In genomic region chr7:106112972-106113421, GRCh38 we compare ENCODE assay signal across 8 cellular contexts. TPM values are rescaled to one million over a fixed set of nuclear protein-coding genes. Genes with fewer than 3 reads are reported as not detected.
A peak's percentile ranks its signal among the peaks of the same experiment; 100 is the strongest.
DNase-seq lines count a peak whose midpoint lies in the region; ATAC-seq and TF ChIP-seq lines count a peak whose summit lies in the region.

No MANE protein-coding gene starts in this region.

- H3K4me3 Mint-ChIP-seq in endodermal cell = peak overlapping the region; percentile 79

- no peak overlapping the region for H4K12ac ChIP-seq in trophoblast cell (ENCODE audit: low read depth, low read length)

- no peaks in the 10 kb centered on the region for H3K9me3 Mint-ChIP-seq in endodermal cell

- ATAC-seq in DND-41 (ENCODE audit: insufficient read depth, low read depth) (no peak), HG03175 (IDR thresholded peaks at IDR 0.05; ENCODE audit: unreplicated experiment) (no peak)

- H3K27ac ChIP-seq in DND-41 (ENCODE audit: low read length) (peak overlapping the region; percentile 78), OCI-LY3 (ENCODE audit: low read length) (peak overlapping the region; percentile 66), endodermal cell (ENCODE audit: low read depth, low read length) (no peak overlapping the region), trophoblast cell (ENCODE audit: low read depth, low read length) (no peak overlapping the region)

- no peak overlapping the region for H2AK5ac ChIP-seq in trophoblast cell (ENCODE audit: low read length)

- H4K20me1 ChIP-seq in DND-41 (ENCODE audit: insufficient read depth, low read length) = peaks cover 20% of the 10 kb centered on the region; the same call in 1 of the 2 replicates
- peaks cover 30% of the 10 kb centered on the region for H4K20me1 ChIP-seq in OCI-LY3 (ENCODE audit: insufficient read depth, low read length)

- H3K4me1 Mint-ChIP-seq in endodermal cell = peaks cover 36% of the 10 kb centered on the region

- H3K23ac ChIP-seq in trophoblast cell (ENCODE audit: low read length) = no peak overlapping the region

- no peak overlapping the region for H4K91ac ChIP-seq in trophoblast cell (ENCODE audit: low read depth, low read length)

- peak overlapping the region; percentile 88 for H3K27ac Mint-ChIP-seq in endodermal cell

- peaks cover 4% of the 10 kb centered on the region for H3K36me3 ChIP-seq in DND-41 (ENCODE audit: insufficient read depth, low read length)
- peaks cover 6% of the 10 kb centered on the region for H3K36me3 ChIP-seq in OCI-LY3 (replicated peaks; ENCODE audit: low read depth, low read length)
- no peaks in the 10 kb centered on the region for H3K36me3 ChIP-seq in endodermal cell (ENCODE audit: control insufficient read depth, insufficient read depth, low read length)
- H3K36me3 ChIP-seq in trophoblast cell (ENCODE audit: control insufficient read depth in 1 of 2, insufficient read depth in 2 of 2, low read length in 2 of 2) = no peaks in the 10 kb centered on the region

- H3K79me2 ChIP-seq in DND-41 (ENCODE audit: insufficient read depth, low read length) = peaks cover 50% of the 10 kb centered on the region
- H3K79me2 ChIP-seq in OCI-LY3 (ENCODE audit: low read length) = peaks cover 39% of the 10 kb centered on the region
- peaks cover 7% of the 10 kb centered on the region for H3K79me2 ChIP-seq in trophoblast cell (ENCODE audit: control insufficient read depth, insufficient read depth, low read length, poor library complexity)

- 81 to 87% methylated on average over 15 to 17 of the region's 17 CpGs for WGBS in endodermal cell (ENCODE audit: insufficient coverage in 1 of 2, insufficient read length in 1 of 2), 2 experiments
- no CpG with 5 or more reads among the region's 17 CpGs for WGBS in trophoblast cell (ENCODE audit: extremely low coverage, insufficient coverage, insufficient read length)

- H3K14ac ChIP-seq in trophoblast cell (ENCODE audit: low read length) = no peak overlapping the region

- DNase-seq in DND-41 (no peak), endodermal cell (peak; percentile 57), trophoblast cell (no peak), iPS-NIHi11 (ENCODE audit: low spot score) (no peak), NCI-H774 (lab: John Stamatoyannopoulos, UW) (no peak)
- DNase-seq in stimulated activated naive CD4-positive, alpha-beta T cell treated with Interleukin-2 at 50 U/mL for 16 hours (lab: John Stamatoyannopoulos, UW) = no peak

- H3K9me3 ChIP-seq in DND-41 (ENCODE audit: insufficient read depth, low read length, severe bottlenecking) (no peaks in the 10 kb centered on the region), OCI-LY3 (ENCODE audit: insufficient read depth, low read length) (no peaks in the 10 kb centered on the region), endodermal cell (ENCODE audit: control insufficient read depth, low read length) (no peaks in the 10 kb centered on the region), trophoblast cell (ENCODE audit: insufficient read depth, low read depth, low read length) (no peaks in the 10 kb centered on the region)

- H2BK5ac ChIP-seq in trophoblast cell (ENCODE audit: low read depth, low read length, poor library complexity) = no peak overlapping the region

- no peak overlapping the region for H2BK12ac ChIP-seq in trophoblast cell (ENCODE audit: low read length)

- peaks cover 10% of the 10 kb centered on the region for H3K79me1 ChIP-seq in trophoblast cell (ENCODE audit: low read length)

- H3K4ac ChIP-seq in trophoblast cell (ENCODE audit: low read depth, low read length) = no peak overlapping the region

- H2AFZ ChIP-seq in DND-41 (ENCODE audit: low read depth, low read length) = peak overlapping the region; percentile 63
- H2AFZ ChIP-seq in OCI-LY3 (ENCODE audit: low read depth, low read length) = peak overlapping the region; percentile 92
- peak overlapping the region; percentile 20 for H2AFZ ChIP-seq in trophoblast cell (ENCODE audit: insufficient read depth, low read length, poor library complexity)

- H3K4me2 ChIP-seq in DND-41 (ENCODE audit: insufficient read depth, low read length) (peak overlapping the region; percentile 61), OCI-LY3 (ENCODE audit: low read length) (peak overlapping the region; percentile 71), trophoblast cell (ENCODE audit: low read length) (peak overlapping the region; percentile 75)

- peak overlapping the region; percentile 10 for H4K8ac ChIP-seq in trophoblast cell (ENCODE audit: low read depth, low read length)

- peak overlapping the region; percentile 9 to 75; a peak in 3 of 4 replicates for H3K4me3 ChIP-seq in DND-41 (ENCODE audit: low read depth in 1 of 2, low read length in 2 of 2)
- H3K4me3 ChIP-seq in OCI-LY3 (ENCODE audit: low read length) = peak overlapping the region; percentile 80
- H3K4me3 ChIP-seq in endodermal cell (ENCODE audit: low read length) = peak overlapping the region; percentile 83
- no peak overlapping the region for H3K4me3 ChIP-seq in trophoblast cell (ENCODE audit: low read depth, low read length)

- no peaks in the 10 kb centered on the region for H3K36me3 Mint-ChIP-seq in endodermal cell (ENCODE audit: low read depth)

- H3K4me1 ChIP-seq in DND-41 (ENCODE audit: insufficient read depth, low read length) (peaks cover 39% of the 10 kb centered on the region), OCI-LY3 (ENCODE audit: low read length) (peaks cover 32% of the 10 kb centered on the region), endodermal cell (ENCODE audit: control insufficient read depth, insufficient read depth, low read length) (peaks cover 6% of the 10 kb centered on the region), trophoblast cell (ENCODE audit: control insufficient read depth in 1 of 2, insufficient read depth in 2 of 2, low read length in 2 of 2) (no peaks in the 10 kb centered on the region)

- no peak overlapping the region for H3K18ac ChIP-seq in trophoblast cell (ENCODE audit: low read length)

- no peak overlapping the region for H2BK120ac ChIP-seq in trophoblast cell (ENCODE audit: insufficient read depth, low read length, poor library complexity)

- H3K9ac ChIP-seq in DND-41 (ENCODE audit: low read depth, low read length) (peak overlapping the region; percentile 97), OCI-LY3 (ENCODE audit: low read length) (peak overlapping the region; percentile 70), endodermal cell (ENCODE audit: extremely low read depth, low read length, poor library complexity, severe bottlenecking) (peak overlapping the region; percentile 66), trophoblast cell (ENCODE audit: low read length) (no peak overlapping the region)

- H3K27me3 Mint-ChIP-seq in endodermal cell (ENCODE audit: insufficient read depth) = no peaks in the 10 kb centered on the region

- no peaks in the 10 kb centered on the region for H3K27me3 ChIP-seq in DND-41 (ENCODE audit: insufficient read depth, low read length, poor library complexity)
- H3K27me3 ChIP-seq in OCI-LY3 (ENCODE audit: low read depth, low read length) = no peaks in the 10 kb centered on the region
- H3K27me3 ChIP-seq in endodermal cell (ENCODE audit: control insufficient read depth, insufficient read depth, low read length, poor library complexity, severe bottlenecking) = no peaks in the 10 kb centered on the region
- no peaks in the 10 kb centered on the region for H3K27me3 ChIP-seq in trophoblast cell (ENCODE audit: insufficient read depth, low read length)

- TF ChIP-seq CTCF in DND-41 (IDR thresholded peaks at IDR 0.05; ENCODE audit: borderline replicate concordance, extremely low read depth, low read length, poor library complexity, severe bottlenecking) (no peak), OCI-LY3 (IDR thresholded peaks at IDR 0.05; ENCODE audit: low read depth, low read length) (no peak), endodermal cell (conservative IDR thresholded peaks at IDR 0.05) (no peak)

RNA-seq across cellular contexts. Expression of gene SYPL1, which starts 0.9 kb away (rescaled TPM):
- total RNA-seq in endodermal cell = 10 to 100 TPM; 74.8 to 76.7 TPM
- polyA plus RNA-seq in endodermal cell (2013, experiment 1 of 2) = 58.1 TPM
- 55.4 TPM for polyA plus RNA-seq in endodermal cell (2013, experiment 2 of 2)
- 41.8 and 42.6 TPM in 2 replicates for polyA plus RNA-seq in trophoblast cell (2013)

Comparison
In these comparisons a context has a peak if more than half of its experiments do, and no peak if none do; other contexts are left out.
1. H2AFZ ChIP-seq: peak in every context shown above with its lines; median percentile 92 in OCI-LY3; 63 in DND-41; 20 in trophoblast cell.
2. H3K27ac ChIP-seq: peak in DND-41 (single experiment) and OCI-LY3 (single experiment); none in endodermal cell (single experiment) and trophoblast cell (single experiment).
3. Peak in every context shown above with its lines, with median percentiles within 50 percentile points of each other: H3K4me2 ChIP-seq.